Comparison of ENCODE assay signal across 16 cellular contexts in the genomic region with DNA sequence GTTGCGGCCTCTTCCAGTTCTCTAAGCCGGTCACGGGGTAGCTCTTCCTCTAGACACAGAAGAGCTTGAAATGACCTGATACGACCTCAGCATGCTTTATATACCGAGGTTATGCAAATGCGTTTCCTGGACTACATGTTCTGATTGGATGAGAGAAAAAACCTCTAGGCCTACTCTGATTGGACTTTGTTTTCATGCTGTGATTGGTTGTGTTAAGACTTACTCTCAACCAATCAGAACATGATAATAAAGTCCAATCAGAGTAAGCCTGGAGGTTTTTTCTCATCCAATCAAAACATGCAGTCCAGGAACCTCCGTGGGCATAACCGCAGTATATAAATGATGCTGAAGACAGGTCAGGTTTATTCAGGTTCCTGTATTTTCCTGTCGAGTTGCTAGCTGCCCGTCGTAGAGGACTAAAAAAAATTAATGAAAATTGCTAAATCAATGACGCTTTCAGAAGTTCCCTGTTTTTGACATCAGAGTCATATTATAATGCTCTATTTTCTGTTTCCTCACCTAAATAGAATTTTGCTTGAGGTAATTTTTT.
"Had no signal": no experiment of that assay in that cellular context is flagged by ENCODE, and none has a peak within 500 bp of the region (broad histone marks: within the 10 kb centered on the region; RNA-seq: fewer than 3 reads in every experiment).

No MANE protein-coding gene starts in this region.

- H3K4me3 Mint-ChIP-seq: activated CD4-positive, alpha-beta memory T cell treated with anti-CD3 and anti-CD28 coated beads, Interleukin-2, amount 10 ng/mL, durations not matched to agents 7 days and 5 days; activated naive CD4-positive, alpha-beta T cell treated with anti-CD3 and anti-CD28 coated beads for 36 hours; central memory CD8-positive, alpha-beta T cell; dendritic cell treated with granulocyte-macrophage colony-stimulating factor and Interleukin-4, amounts not matched to agents 40 ng/mL and 50 ng/mL, for 4 days; effector memory CD8-positive, alpha-beta T cell; memory B cell; nephron progenitor cell; stimulated activated naive CD8-positive, alpha-beta T cell treated with anti-CD3 and anti-CD28 coated beads, Interleukin-15, amount 100 ng/mL, for 72 hours had no signal

- H3K27ac Mint-ChIP-seq: activated CD4-positive, alpha-beta memory T cell treated with anti-CD3 and anti-CD28 coated beads, Interleukin-2, amount 10 ng/mL, durations not matched to agents 7 days and 5 days; activated naive CD4-positive, alpha-beta T cell treated with anti-CD3 and anti-CD28 coated beads for 36 hours; dendritic cell treated with granulocyte-macrophage colony-stimulating factor and Interleukin-4, amounts not matched to agents 40 ng/mL and 50 ng/mL, for 4 days; effector memory CD8-positive, alpha-beta T cell; memory B cell; nephron progenitor cell; stimulated activated naive CD8-positive, alpha-beta T cell treated with anti-CD3 and anti-CD28 coated beads, Interleukin-15, amount 100 ng/mL, for 72 hours had no signal

- H3K36me3 Mint-ChIP-seq: memory B cell had no signal

- ATAC-seq: effector memory CD8-positive, alpha-beta T cell; left colon; stimulated activated naive CD8-positive, alpha-beta T cell treated with anti-CD3 and anti-CD28 coated beads, Interleukin-15, amount 100 ng/mL, for 72 hours had no signal

- H3K4me1 Mint-ChIP-seq: activated CD4-positive, alpha-beta memory T cell treated with anti-CD3 and anti-CD28 coated beads, Interleukin-2, amount 10 ng/mL, durations not matched to agents 7 days and 5 days; central memory CD8-positive, alpha-beta T cell; memory B cell; nephron progenitor cell; stimulated activated naive CD8-positive, alpha-beta T cell treated with anti-CD3 and anti-CD28 coated beads, Interleukin-15, amount 100 ng/mL, for 72 hours had no signal

- H3K9me3 Mint-ChIP-seq: activated CD4-positive, alpha-beta memory T cell treated with anti-CD3 and anti-CD28 coated beads, Interleukin-2, amount 10 ng/mL, durations not matched to agents 7 days and 5 days; activated naive CD4-positive, alpha-beta T cell treated with anti-CD3 and anti-CD28 coated beads for 36 hours; central memory CD8-positive, alpha-beta T cell had no signal

- DNase-seq: activated CD4-positive, alpha-beta memory T cell treated with anti-CD3 and anti-CD28 coated beads, Interleukin-2, amount 10 ng/mL, durations not matched to agents 7 days and 5 days; activated CD4-positive, alpha-beta T cell treated with anti-CD3 and anti-CD28 coated beads for 1 hour; activated CD8-positive, alpha-beta memory T cell treated with anti-CD3 and anti-CD28 coated beads, Interleukin-2, amount 50 U/mL, for 48 hours; activated naive CD4-positive, alpha-beta T cell treated with anti-CD3 and anti-CD28 coated beads for 36 hours; effector memory CD8-positive, alpha-beta T cell; erythroblast; left colon; nephron progenitor cell; stimulated activated CD4-positive, alpha-beta T cell treated with anti-CD3 and anti-CD28 coated beads, Interleukin-4, amount 100 ng/mL, for 1 hour; stimulated activated CD8-positive, alpha-beta memory T cell treated with anti-CD3 and anti-CD28 coated beads, Interleukin-4, amount 100 ng/mL, for 48 hours; stimulated activated naive CD8-positive, alpha-beta T cell treated with anti-CD3 and anti-CD28 coated beads, Interleukin-15, amount 100 ng/mL, for 72 hours; T-helper 9 cell; thyroid gland had no signal
